Comparison of ENCODE assay signal across 9 cellular contexts in the genomic region with DNA sequence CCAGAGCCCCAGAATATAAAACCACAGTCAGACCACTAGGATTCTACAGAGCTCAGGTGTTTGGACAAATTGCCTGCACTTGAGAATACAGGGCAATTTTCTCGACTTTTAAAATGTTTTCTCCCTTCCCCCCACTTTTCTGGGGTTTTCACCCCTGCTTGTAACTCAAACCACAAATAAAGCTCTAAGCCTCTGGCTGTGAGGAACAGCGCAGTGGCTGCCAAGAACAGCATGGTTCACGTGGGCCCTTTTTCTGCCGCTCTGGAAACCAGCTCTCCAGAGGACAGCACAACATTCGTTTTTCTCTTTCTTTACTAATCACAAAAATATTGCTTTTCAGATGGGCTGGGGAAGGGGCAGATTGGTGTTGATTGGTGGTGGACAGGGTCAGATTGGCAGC.
DNase-seq lines count a peak whose midpoint lies in the region; ATAC-seq, FAIRE-seq and TF ChIP-seq lines count a peak whose summit lies in the region.
"Had no signal": no experiment of that assay in that cellular context is flagged by ENCODE, and none has a peak within 500 bp of the region (broad histone marks: within the 10 kb centered on the region; RNA-seq: fewer than 3 reads in every experiment).

No MANE protein-coding gene starts in this region.

- intact Hi-C loops in transverse colon (cut with DNase I; ENCODE audit: low total_unique reads): no loop called here

- peak overlapping the region; percentile 49 to 75 (median 65) for H3K27ac ChIP-seq in transverse colon
- H3K27ac ChIP-seq in MM.1S (ENCODE audit: low read length): no peak overlapping the region

- H3K9me3 Mint-ChIP-seq in mesothelial cell of epicardium: peaks cover 4% of the 10 kb centered on the region

- no peak overlapping the region for H3K4me2 ChIP-seq in MM.1S (ENCODE audit: low read depth, low read length)

- H3K27me3 ChIP-seq in transverse colon (no peaks in the 10 kb centered on the region), MM.1S (replicated peaks; ENCODE audit: insufficient read depth, low read length) (no peaks in the 10 kb centered on the region)

- no peak for FAIRE-seq in H54 (lab: Jason Lieb, UNC)

- H3K4me1 ChIP-seq in transverse colon: peaks cover 12 to 52% (median 40%) of the 10 kb centered on the region in 4 donors
- H3K4me1 ChIP-seq in MM.1S (ENCODE audit: low read length): peaks cover 26% of the 10 kb centered on the region

- 37 to 51% methylated on average over 2 to 5 of the region's 5 CpGs for WGBS in transverse colon (ENCODE audit: low coverage in 1 of 2), 2 donors

- no peak for ATAC-seq in GM18858 (IDR thresholded peaks at IDR 0.05; ENCODE audit: unreplicated experiment)

- H3K9me3 ChIP-seq in transverse colon (no peaks in the 10 kb centered on the region), MM.1S (replicated peaks; ENCODE audit: insufficient read depth, low read length) (no peaks in the 10 kb centered on the region)

- no peak overlapping the region for H2AFZ ChIP-seq in MM.1S (ENCODE audit: low read length)

- H3K9me2 ChIP-seq in MM.1S (replicated peaks; ENCODE audit: insufficient read depth, low read length): no peaks in the 10 kb centered on the region

- TF ChIP-seq CTCF in mesothelial cell of epicardium (IDR thresholded peaks at IDR 0.05; ENCODE audit: unreplicated experiment) (no peak), transverse colon (IDR thresholded peaks at IDR 0.05) (no peak), MM.1S (IDR thresholded peaks at IDR 0.05; ENCODE audit: low read length) (no peak)

- no peaks in the 10 kb centered on the region for H3K36me3 ChIP-seq in transverse colon
- H3K36me3 ChIP-seq in MM.1S (replicated peaks; ENCODE audit: insufficient read depth, low read length): no peaks in the 10 kb centered on the region

- no peak for TF ChIP-seq EP300 in transverse colon (IDR thresholded peaks at IDR 0.05; ENCODE audit: low read depth)

- H3K4me1 Mint-ChIP-seq in mesothelial cell of epicardium: peaks cover 29% of the 10 kb centered on the region

- TF ChIP-seq POLR2A in transverse colon (IDR thresholded peaks at IDR 0.05) (no peak), H54 (IDR thresholded peaks at IDR 0.05; ENCODE audit: low read depth, low read length) (no peak)

- no peaks in the 10 kb centered on the region for H3K27me3 Mint-ChIP-seq in mesothelial cell of epicardium (ENCODE audit: low read depth)

- H3K4me3 ChIP-seq in transverse colon (no peak overlapping the region), MM.1S (ENCODE audit: low read length) (no peak overlapping the region)

- peaks cover 6% of the 10 kb centered on the region for H3F3A ChIP-seq in MM.1S (ENCODE audit: insufficient read depth, low read length)

- H3K36me3 Mint-ChIP-seq in mesothelial cell of epicardium: no peaks in the 10 kb centered on the region

- H3K9ac ChIP-seq in MM.1S (ENCODE audit: low read length): no peak overlapping the region

- H3K27ac Mint-ChIP-seq in mesothelial cell of epicardium: peak overlapping the region; percentile 82

- no peak overlapping the region for H3K4me3 Mint-ChIP-seq in mesothelial cell of epicardium

- no peaks in the 10 kb centered on the region for H4K20me1 ChIP-seq in MM.1S (ENCODE audit: insufficient read depth, low read length)

- in situ Hi-C loops in transverse colon (cut with MboI; ENCODE audit: low pct_ligation_motif_present in 1 of 4, low pct_unique_long_range_greater_than_20kb in 1 of 4, low sequenced_read_pairs in 3 of 4): loop anchor here in 1 of 4 donors (10.0 kb wide), 1 partner anchor 101 kb away; the partner anchor contains the start of gene JUN

- DNase-seq in activated gamma-delta T cell treated with Interleukin-2 at 50 U/mL for 16 hours (peak; percentile 12), activated gamma-delta T cell (lab: John Stamatoyannopoulos, UW) (no peak), astrocyte of the hippocampus (ENCODE audit: low read depth, low spot score) (peak; percentile 86), mesothelial cell of epicardium (ENCODE audit: low spot score in 2 of 2, unreplicated experiment in 2 of 2) (no peak), transverse colon (no peak), H54 (ENCODE audit: insufficient read length, low spot score) (no peak), MM.1S (no peak)
- DNase-seq: kidney glomerular epithelial cell had no signal

- no peaks in the 10 kb centered on the region for H3K79me2 ChIP-seq in MM.1S (ENCODE audit: low read length)

Comparison
In these comparisons a context has a peak if more than half of its experiments do, and no peak if none do; other contexts are left out.
1. DNase-seq: peak in activated gamma-delta T cell treated with Interleukin-2 at 50 U/mL for 16 hours (single experiment) and astrocyte of the hippocampus (single experiment); none in activated gamma-delta T cell (single experiment), mesothelial cell of epicardium (0 of 2), transverse colon (single experiment), H54 (single experiment) and MM.1S (single experiment).